ENCODE assay signal across 21 cellular contexts in genomic region chr1:244954358-244954757, GRCh38.
"Had no signal": no experiment of that assay in that cellular context is flagged by ENCODE, and none has a peak within 500 bp of the region (broad histone marks: within the 10 kb centered on the region; RNA-seq: fewer than 3 reads in every experiment).

No MANE protein-coding gene starts in this region.

- ATAC-seq: activated CD4-positive, alpha-beta T cell treated with anti-CD3 and anti-CD28 coated beads for 36 hours; activated CD8-positive, alpha-beta T cell treated with anti-CD3 and anti-CD28 coated beads, Interleukin-2, amount 10 ng/mL, durations not matched to agents 7 days and 5 days; activated naive CD8-positive, alpha-beta T cell treated with anti-CD3 and anti-CD28 coated beads, Interleukin-2, amount 50 U/mL, for 24 hours; esophagus mucosa; gastroesophageal sphincter; natural killer cell; WTC11 had no signal

- H3K27me3 Mint-ChIP-seq: activated CD4-positive, alpha-beta T cell treated with anti-CD3 and anti-CD28 coated beads for 36 hours; activated T-cell treated with anti-CD3 and anti-CD28 coated beads, Interleukin-2, amount 50 U/mL, for 24 hours had no signal

- H3K9me3 Mint-ChIP-seq: activated naive CD4-positive, alpha-beta T cell treated with anti-CD3 and anti-CD28 coated beads, Interleukin-2, amount 10 ng/mL, durations not matched to agents 7 days and 5 days; activated naive CD8-positive, alpha-beta T cell treated with anti-CD3 and anti-CD28 coated beads, Interleukin-2, amount 50 U/mL, for 24 hours; activated T-cell treated with anti-CD3 and anti-CD28 coated beads, Interleukin-2, amount 50 U/mL, for 24 hours; immature natural killer cell; natural killer cell; stimulated activated naive CD8-positive, alpha-beta T cell treated with anti-CD3 and anti-CD28 coated beads, Interleukin-15, Interleukin-2, amounts not matched to agents 100 ng/mL and 50 ng/mL, for 24 hours; WTC11 had no signal

- H3K9me3 ChIP-seq: ascending aorta, breast epithelium, gastroesophageal sphincter, neutrophil, suprapubic skin, transverse colon, vagina had no signal

- H3K4me3 ChIP-seq: ascending aorta, breast epithelium, gastroesophageal sphincter, suprapubic skin, transverse colon, vagina had no signal

- H3K4me3 Mint-ChIP-seq: activated CD4-positive, alpha-beta T cell treated with anti-CD3 and anti-CD28 coated beads for 36 hours; activated CD8-positive, alpha-beta T cell treated with anti-CD3 and anti-CD28 coated beads, Interleukin-2, amount 10 ng/mL, durations not matched to agents 7 days and 5 days; activated naive CD4-positive, alpha-beta T cell treated with anti-CD3 and anti-CD28 coated beads, Interleukin-2, amount 10 ng/mL, durations not matched to agents 7 days and 5 days; activated naive CD8-positive, alpha-beta T cell treated with anti-CD3 and anti-CD28 coated beads, Interleukin-2, amount 50 U/mL, for 24 hours; activated T-cell treated with anti-CD3 and anti-CD28 coated beads, Interleukin-2, amount 50 U/mL, for 24 hours; immature natural killer cell; natural killer cell; stimulated activated naive CD8-positive, alpha-beta T cell treated with anti-CD3 and anti-CD28 coated beads, Interleukin-15, Interleukin-2, amounts not matched to agents 100 ng/mL and 50 ng/mL, for 24 hours; WTC11 had no signal

- DNase-seq: activated CD4-positive, alpha-beta T cell treated with anti-CD3 and anti-CD28 coated beads for 36 hours; activated CD8-positive, alpha-beta T cell treated with anti-CD3 and anti-CD28 coated beads, Interleukin-2, amount 10 ng/mL, durations not matched to agents 7 days and 5 days; activated naive CD4-positive, alpha-beta T cell treated with anti-CD3 and anti-CD28 coated beads, Interleukin-2, amount 10 ng/mL, durations not matched to agents 7 days and 5 days; activated naive CD8-positive, alpha-beta T cell treated with anti-CD3 and anti-CD28 coated beads, Interleukin-2, amount 50 U/mL, for 24 hours; activated T-cell treated with anti-CD3 and anti-CD28 coated beads, Interleukin-2, amount 50 U/mL, for 24 hours; effector CD4-positive, alpha-beta T cell; immature natural killer cell; mesendoderm; natural killer cell; retina; stimulated activated CD4-positive, alpha-beta T cell treated with anti-CD3 and anti-CD28 coated beads, Interleukin-2, amount 100 ng/mL, for 24 hours; transverse colon had no signal

- H3K36me3 ChIP-seq: ascending aorta, breast epithelium, gastroesophageal sphincter, neutrophil, suprapubic skin, transverse colon, vagina had no signal

- H3K36me3 Mint-ChIP-seq: activated naive CD4-positive, alpha-beta T cell treated with anti-CD3 and anti-CD28 coated beads, Interleukin-2, amount 10 ng/mL, durations not matched to agents 7 days and 5 days; immature natural killer cell; natural killer cell; WTC11 had no signal

- H3K27ac ChIP-seq: ascending aorta, breast epithelium, gastroesophageal sphincter, neutrophil, suprapubic skin, vagina had no signal

- H3K4me1 ChIP-seq: breast epithelium, suprapubic skin, vagina had no signal

- H3K4me1 Mint-ChIP-seq: activated CD4-positive, alpha-beta T cell treated with anti-CD3 and anti-CD28 coated beads for 36 hours; activated naive CD4-positive, alpha-beta T cell treated with anti-CD3 and anti-CD28 coated beads, Interleukin-2, amount 10 ng/mL, durations not matched to agents 7 days and 5 days; immature natural killer cell; natural killer cell had no signal

- H3K27me3 ChIP-seq: ascending aorta, breast epithelium, gastroesophageal sphincter, neutrophil, suprapubic skin, transverse colon, vagina had no signal

- H3K27ac Mint-ChIP-seq: activated CD4-positive, alpha-beta T cell treated with anti-CD3 and anti-CD28 coated beads for 36 hours; activated CD8-positive, alpha-beta T cell treated with anti-CD3 and anti-CD28 coated beads, Interleukin-2, amount 10 ng/mL, durations not matched to agents 7 days and 5 days; activated naive CD4-positive, alpha-beta T cell treated with anti-CD3 and anti-CD28 coated beads, Interleukin-2, amount 10 ng/mL, durations not matched to agents 7 days and 5 days; activated naive CD8-positive, alpha-beta T cell treated with anti-CD3 and anti-CD28 coated beads, Interleukin-2, amount 50 U/mL, for 24 hours; activated T-cell treated with anti-CD3 and anti-CD28 coated beads, Interleukin-2, amount 50 U/mL, for 24 hours; immature natural killer cell; natural killer cell; stimulated activated naive CD8-positive, alpha-beta T cell treated with anti-CD3 and anti-CD28 coated beads, Interleukin-15, Interleukin-2, amounts not matched to agents 100 ng/mL and 50 ng/mL, for 24 hours; WTC11 had no signal
